8 cellular contexts compared by ENCODE assay signal in the genomic region with DNA sequence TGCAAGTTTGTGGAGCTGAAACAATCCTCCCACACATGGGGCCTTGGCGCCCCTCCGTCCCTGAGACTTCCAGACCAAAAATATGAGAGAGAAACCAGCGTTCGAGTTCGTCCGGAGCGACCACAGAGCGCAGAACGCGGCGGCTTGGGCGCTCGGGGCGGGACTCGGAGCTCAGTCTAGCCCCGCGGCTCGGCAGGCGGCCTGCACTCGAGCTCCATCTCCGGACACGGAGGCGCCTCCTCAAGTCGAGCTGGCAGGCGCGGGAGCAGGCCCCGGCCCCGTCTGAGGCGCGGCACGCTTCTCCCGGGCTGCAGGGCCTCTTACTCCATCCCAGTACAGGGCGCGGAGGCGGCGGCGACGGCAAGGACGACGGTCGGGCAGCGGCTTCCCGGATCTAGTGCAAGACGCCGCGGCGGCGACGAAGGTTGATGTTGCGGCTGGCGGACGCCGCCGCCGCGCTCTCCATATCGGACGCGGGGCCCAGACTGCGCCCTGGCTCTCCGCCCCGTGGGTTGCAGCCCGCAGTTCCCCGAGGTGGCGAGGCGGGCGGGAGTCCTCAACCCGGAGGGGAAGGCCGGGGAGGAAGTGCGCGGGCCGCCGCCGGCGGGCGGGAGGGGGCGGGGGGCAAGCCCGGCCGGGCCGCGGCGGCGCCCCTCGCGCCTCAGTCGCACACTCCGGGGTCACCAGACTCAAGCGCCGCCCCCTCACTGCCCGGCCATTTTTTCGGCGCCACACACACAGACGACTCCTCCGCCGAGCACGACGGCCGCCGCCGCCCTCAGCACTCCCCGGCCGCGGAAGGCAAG. TPM values are rescaled to one million over a fixed set of nuclear protein-coding genes. Genes with fewer than 3 reads are reported as not detected.
DNase-seq lines count a peak whose midpoint lies in the region; ATAC-seq and TF ChIP-seq lines count a peak whose summit lies in the region.

No MANE protein-coding gene starts in this region.

- H3K9me3 ChIP-seq in BE2C (no peaks in the 10 kb centered on the region), esophagus (ENCODE audit: control insufficient read depth in 2 of 2, insufficient read depth in 1 of 2, low read depth in 1 of 2, low read length in 1 of 2) (no peaks in the 10 kb centered on the region), mucosa of stomach (ENCODE audit: control insufficient read depth, low read length) (no peaks in the 10 kb centered on the region)

- no peak for DNase-seq in BE2C
- DNase-seq in NCI-H460 (ENCODE audit: extremely low read depth, low read depth), result peak; percentile 51
- DNase-seq in activated CD8-positive, alpha-beta memory T cell treated with anti-CD3 and anti-CD28 coated beads, Interleukin-2, amount 50 U/mL, for 4 hours, result peak; percentile 73
- DNase-seq in stimulated activated CD8-positive, alpha-beta memory T cell treated with anti-CD3 and anti-CD28 coated beads, Interleukin-7, amount 100 ng/mL, for 24 hours (ENCODE audit: low read depth), result peak; percentile 48

- 0% methylated on average over 61 to 103 of the region's 103 CpGs for WGBS in esophagus, 2 donors

- peak overlapping the region; percentile 69 for H3K9ac ChIP-seq in mucosa of stomach (ENCODE audit: low read length)

- H3K4me1 ChIP-seq in BE2C, result peaks cover 3% of the 10 kb centered on the region; the same call in 1 of the 2 replicates
- H3K4me1 ChIP-seq in esophagus (ENCODE audit: control insufficient read depth in 2 of 2, insufficient read depth in 2 of 2, low read length in 1 of 2), result no peaks in the 10 kb centered on the region
- H3K4me1 ChIP-seq in mucosa of stomach (ENCODE audit: control insufficient read depth, insufficient read depth, low read length), result peaks cover 24% of the 10 kb centered on the region

- H3K4me3 ChIP-seq in BE2C (ENCODE audit: low read depth, low read length), result peak overlapping the region; percentile 99
- peak overlapping the region; percentile 93 to 99 for H3K4me3 ChIP-seq in esophagus (ENCODE audit: low read depth in 1 of 2, low read length in 2 of 2)
- peak overlapping the region; percentile 69 for H3K4me3 ChIP-seq in mucosa of stomach (ENCODE audit: low read length)

- H3K36me3 ChIP-seq in BE2C, result peaks cover 9% of the 10 kb centered on the region
- H3K36me3 ChIP-seq in esophagus (ENCODE audit: control insufficient read depth in 2 of 2, insufficient read depth in 2 of 2, low read length in 1 of 2), result no peaks in the 10 kb centered on the region
- H3K36me3 ChIP-seq in mucosa of stomach (ENCODE audit: control insufficient read depth, insufficient read depth, low read length), result no peaks in the 10 kb centered on the region

- no peak for TF ChIP-seq CTCF in BE2C (IDR thresholded peaks at IDR 0.05; ENCODE audit: low read depth, low read length)

- peak overlapping the region; percentile 98 to 100 for H3K27ac ChIP-seq in esophagus (ENCODE audit: low read depth in 2 of 2, low read length in 1 of 2)

- ATAC-seq in GM18858 (IDR thresholded peaks at IDR 0.05; ENCODE audit: unreplicated experiment) (peak; percentile 10), HG03097 (IDR thresholded peaks at IDR 0.05; ENCODE audit: low FRiP score, unreplicated experiment) (peak; percentile 30)

- H3K27me3 ChIP-seq in BE2C, result no peaks in the 10 kb centered on the region
- no peaks in the 10 kb centered on the region for H3K27me3 ChIP-seq in esophagus (ENCODE audit: control insufficient read depth in 1 of 2, insufficient read depth in 2 of 2, low read length in 2 of 2)
- no peaks in the 10 kb centered on the region for H3K27me3 ChIP-seq in mucosa of stomach (ENCODE audit: control insufficient read depth, insufficient read depth, low read length)

RNA-seq across cellular contexts. Expression of a gene that starts 0.7 kb away (rescaled TPM):
- polyA plus RNA-seq in BE2C (2012; ENCODE audit: insufficient read depth, insufficient read length, low read depth), result 25.0 TPM
- total RNA-seq in NCI-H460 (2014; rRNA removed; shearing (Covaris generic)), result 11.3 and 13.1 TPM in 2 replicates
- polyA plus RNA-seq in NCI-H460 (2014; cell fraction: nucleus; rRNA removed), result 2.6 and 9.4 TPM in 2 replicates
- polyA plus RNA-seq in esophagus, result 1 to 10 TPM; 3.1 to 4.7 TPM

RNA-seq across cellular contexts. Expression of a gene that starts 54.7 kb away (rescaled TPM):
- polyA plus RNA-seq in BE2C (2012; ENCODE audit: insufficient read depth, insufficient read length, low read depth), result 36.5 TPM
- 91.1 and 106 TPM in 2 replicates for total RNA-seq in NCI-H460 (2014; rRNA removed; shearing (Covaris generic))
- 55.8 and 61.4 TPM in 2 replicates for polyA plus RNA-seq in NCI-H460 (2014; cell fraction: nucleus; rRNA removed)
- polyA plus RNA-seq in esophagus, result 10 to 100 TPM; 16.3 to 30.2 TPM
